Comparison of ENCODE assay signal across 1 cellular context in genomic region chr2:95179451-95179850, GRCh38.
TF ChIP-seq lines count a peak whose summit lies in the region.

No MANE protein-coding gene starts in this region.

TF ChIP-seq in HepG2, 621 proteins besides CTCF, POLR2A, EP300 and RAD21:
- no peak for TF ChIP-seq U2AF2 (IDR thresholded peaks at IDR 0.05; ENCODE audit: low read depth, low read length)
- no peak for TF ChIP-seq ZNF136 (CRISPR knock-in tag; IDR thresholded peaks at IDR 0.05; ENCODE audit: low read depth)
- no peak for TF ChIP-seq ZMYM2 (CRISPR knock-in tag; IDR thresholded peaks at IDR 0.05)
TF ChIP-seq in HepG2: peak in this region for 0.
